Comparison of ENCODE assay signal across 11 cellular contexts in genomic region chr19:12667903-12668302, GRCh38. TPM values are rescaled to one million over a fixed set of nuclear protein-coding genes. Genes with fewer than 3 reads are reported as not detected.
A peak's percentile ranks its signal among the peaks of the same experiment; 100 is the strongest.
DNase-seq lines count a peak whose midpoint lies in the region; ATAC-seq and TF ChIP-seq lines count a peak whose summit lies in the region.
"Had no signal": no experiment of that assay in that cellular context is flagged by ENCODE, and none has a peak within 500 bp of the region (broad histone marks: within the 10 kb centered on the region; RNA-seq: fewer than 3 reads in every experiment).

No MANE protein-coding gene starts in this region.

- H3K27me3 Mint-ChIP-seq in natural killer cell treated with Interleukin-12 subunit alpha and Interleukin-12 subunit beta and Interleukin-15 and Interleukin-18, amount 100 ng/mL, for 72 hours: no peaks in the 10 kb centered on the region

- no peaks in the 10 kb centered on the region for H3K9me3 Mint-ChIP-seq in natural killer cell treated with Interleukin-12 subunit alpha and Interleukin-12 subunit beta and Interleukin-15 and Interleukin-18, amount 100 ng/mL, for 72 hours

- intact Hi-C loops in mammary epithelial cell (cut with micrococcal nuclease): loop anchor here (5.0 kb wide), 1 partner anchor 56 kb away; the partner anchor contains the start of genes ZNF490 and ZNF791

- H3K9me3 ChIP-seq in BLaER1 (no peaks in the 10 kb centered on the region), Karpas-422 (ENCODE audit: low read length) (no peaks in the 10 kb centered on the region), mammary epithelial cell (replicated peaks; ENCODE audit: insufficient read depth, low read length) (no peaks in the 10 kb centered on the region)
- H3K9me3 ChIP-seq: left lung had no signal

- dilution Hi-C loops in mammary epithelial cell (cut with HindIII; ENCODE audit: low sequenced_read_pairs): no loop called here

- H3K27me3 ChIP-seq in BLaER1: no peaks in the 10 kb centered on the region
- no peaks in the 10 kb centered on the region for H3K27me3 ChIP-seq in Karpas-422 (ENCODE audit: low read length)
- no peaks in the 10 kb centered on the region for H3K27me3 ChIP-seq in mammary epithelial cell (ENCODE audit: insufficient read depth, low read length)
- H3K27me3 ChIP-seq: left lung had no signal

- peaks cover 72% of the 10 kb centered on the region for H3K79me2 ChIP-seq in Karpas-422 (ENCODE audit: low read length)
- H3K79me2 ChIP-seq in mammary epithelial cell (ENCODE audit: insufficient read depth, low read length): peaks cover 50% of the 10 kb centered on the region

- no peak overlapping the region for H3K27ac ChIP-seq in BLaER1
- peak overlapping the region; percentile 29; the same call in 1 of the 2 replicates for H3K27ac ChIP-seq in Karpas-422 (ENCODE audit: low read length)
- H3K27ac ChIP-seq in mammary epithelial cell (ENCODE audit: insufficient read depth, low read depth, low read length): peak overlapping the region; percentile 96

- H3K4me1 ChIP-seq in BLaER1 (peaks cover 52% of the 10 kb centered on the region), Karpas-422 (ENCODE audit: low read length) (peaks cover 47% of the 10 kb centered on the region), mammary epithelial cell (ENCODE audit: insufficient read depth, low read length) (peaks cover 34% of the 10 kb centered on the region)

- peak overlapping the region; percentile 99 for H3K4me3 Mint-ChIP-seq in natural killer cell treated with Interleukin-12 subunit alpha and Interleukin-12 subunit beta and Interleukin-15 and Interleukin-18, amount 100 ng/mL, for 72 hours

- no peak overlapping the region for H2AFZ ChIP-seq in Karpas-422 (ENCODE audit: low read length)
- no peak overlapping the region for H2AFZ ChIP-seq in mammary epithelial cell (ENCODE audit: low read depth, low read length)

- H3K9ac ChIP-seq in BLaER1 (peak overlapping the region; percentile 94; the same call in 1 of the 2 replicates), Karpas-422 (ENCODE audit: low read length) (peak overlapping the region; percentile 93), mammary epithelial cell (ENCODE audit: insufficient read depth, low read length) (no peak overlapping the region)

- H3K4me3 ChIP-seq in BLaER1 (peak overlapping the region; percentile 90), Karpas-422 (ENCODE audit: low read length) (peak overlapping the region; percentile 85), mammary epithelial cell (replicated peaks in 1 of 3; ENCODE audit: insufficient read depth in 1 of 3, low read depth in 2 of 3, low read length in 3 of 3) (peak overlapping the region in 2 of 3 experiments; percentile 86 to 87)

- TF ChIP-seq CTCF in mammary epithelial cell (conservative IDR thresholded peaks at IDR 0.05 in 1 of 2, IDR thresholded peaks at IDR 0.05 in 1 of 2; ENCODE audit: extremely low read depth in 1 of 2, insufficient read depth in 1 of 2, low read depth in 1 of 2, low read length in 2 of 2) (no peak), GM10266 (IDR thresholded peaks at IDR 0.05; ENCODE audit: control insufficient read depth, insufficient read depth, low read depth, missing control alignments) (no peak)

- DNase-seq in Karpas-422: no peak
- DNase-seq in mammary epithelial cell: no peak
- DNase-seq in natural killer cell treated with Interleukin-12 subunit alpha and Interleukin-12 subunit beta and Interleukin-15 and Interleukin-18, amount 100 ng/mL, for 72 hours (ENCODE audit: low spot score): no peak
- no peak for DNase-seq in effector CD4-positive, alpha-beta T cell
- no peak for DNase-seq in GM10266 (ENCODE audit: extremely low spot score)
- no peak for DNase-seq in ecto neural progenitor cell (ENCODE audit: low spot score)
- DNase-seq: left lung; NCI-H446; stimulated activated CD4-positive, alpha-beta T cell treated with anti-CD3 and anti-CD28 coated beads, Interleukin-2, amount 100 ng/mL, for 48 hours had no signal

- H3K27ac Mint-ChIP-seq in natural killer cell treated with Interleukin-12 subunit alpha and Interleukin-12 subunit beta and Interleukin-15 and Interleukin-18, amount 100 ng/mL, for 72 hours: peak overlapping the region; percentile 100

- H3K4me2 ChIP-seq in BLaER1: peak overlapping the region; percentile 88
- peak overlapping the region; percentile 89 for H3K4me2 ChIP-seq in Karpas-422 (ENCODE audit: low read depth, low read length, poor library complexity, severe bottlenecking)
- peak overlapping the region; percentile 81 for H3K4me2 ChIP-seq in mammary epithelial cell (ENCODE audit: insufficient read depth, low read depth, low read length)

- ATAC-seq in natural killer cell treated with Interleukin-12 subunit alpha and Interleukin-12 subunit beta and Interleukin-15 and Interleukin-18, amount 100 ng/mL, for 72 hours: no peak
- ATAC-seq in GM21786 (IDR thresholded peaks at IDR 0.05; ENCODE audit: unreplicated experiment): no peak
- ATAC-seq: left lung had no signal

- H3K4me1 Mint-ChIP-seq in natural killer cell treated with Interleukin-12 subunit alpha and Interleukin-12 subunit beta and Interleukin-15 and Interleukin-18, amount 100 ng/mL, for 72 hours (ENCODE audit: low read depth in 2 of 2): peaks cover 41 to 46% of the 10 kb centered on the region in 2 donors

- CTCF ChIA-PET in mammary epithelial cell (lab: Charles Lee; ENCODE audit: low non-redundant PET): no interaction called here

- H4K20me1 ChIP-seq in BLaER1 (peaks cover 14% of the 10 kb centered on the region), Karpas-422 (ENCODE audit: insufficient read depth, low read depth, low read length) (no peaks in the 10 kb centered on the region), mammary epithelial cell (ENCODE audit: insufficient read depth, low read length) (no peaks in the 10 kb centered on the region)

- WGBS in mammary epithelial cell (ENCODE audit: low coverage, missing lambda C conversion rate): 42% methylated on average over 4 of the region's 4 CpGs

- BruUV-seq in mammary epithelial cell (replicated peaks; lab: Mats Ljungman, UMichigan): no TSS peak

- H3K9me2 ChIP-seq in Karpas-422 (replicated peaks; ENCODE audit: insufficient read depth, low read length): no peaks in the 10 kb centered on the region

- H3K36me3 ChIP-seq in BLaER1: peaks cover 34% of the 10 kb centered on the region
- peaks cover 21% of the 10 kb centered on the region for H3K36me3 ChIP-seq in Karpas-422 (ENCODE audit: insufficient read depth, low read length)
- no peaks in the 10 kb centered on the region for H3K36me3 ChIP-seq in mammary epithelial cell (ENCODE audit: insufficient read depth, low read length)

- in situ Hi-C loops in mammary epithelial cell (cut with MboI; ENCODE audit: low sequenced_read_pairs in 2 of 2): no loop called here

- H3K36me3 Mint-ChIP-seq in natural killer cell treated with Interleukin-12 subunit alpha and Interleukin-12 subunit beta and Interleukin-15 and Interleukin-18, amount 100 ng/mL, for 72 hours: peaks cover 7% of the 10 kb centered on the region

RNA-seq across cellular contexts. Expression of gene WDR83, which starts 1.3 kb away (rescaled TPM):
- 13.3 and 16.5 TPM in 2 replicates for total RNA-seq in Karpas-422 (2014; rRNA removed; shearing (Covaris generic); ENCODE audit: low replicate concordance)
- 1 to 10 TPM; 6.7 to 8.1 TPM for total RNA-seq in mammary epithelial cell
- 8.2 TPM for polyA plus RNA-seq in mammary epithelial cell
- 6.0 TPM for polyA minus RNA-seq in mammary epithelial cell
- total RNA-seq in natural killer cell treated with Interleukin-12 subunit alpha and Interleukin-12 subunit beta and Interleukin-15 and Interleukin-18, amount 100 ng/mL, for 72 hours: 10 to 100 TPM; 18.6 to 25.1 TPM

RNA-seq across cellular contexts. Expression of gene MAN2B1, which starts 1.4 kb away (rescaled TPM):
- 77.2 and 94.3 TPM in 2 replicates for total RNA-seq in Karpas-422 (2014; rRNA removed; shearing (Covaris generic); ENCODE audit: low replicate concordance)
- total RNA-seq in mammary epithelial cell: 10 to 100 TPM; 36.3 to 57.2 TPM
- polyA plus RNA-seq in mammary epithelial cell: 28.3 TPM
- polyA minus RNA-seq in mammary epithelial cell: 60.4 TPM
- 100 to 1,000 TPM; 135 to 199 TPM for total RNA-seq in natural killer cell treated with Interleukin-12 subunit alpha and Interleukin-12 subunit beta and Interleukin-15 and Interleukin-18, amount 100 ng/mL, for 72 hours

RNA-seq across cellular contexts. Expression of gene DHPS, which starts 13.8 kb away (rescaled TPM):
- 62.2 and 90.8 TPM in 2 replicates for total RNA-seq in Karpas-422 (2014; rRNA removed; shearing (Covaris generic); ENCODE audit: low replicate concordance)
- total RNA-seq in mammary epithelial cell: 10 to 100 TPM; 46.5 to 73.8 TPM
- polyA plus RNA-seq in mammary epithelial cell: 69.0 TPM
- 86.4 TPM for polyA minus RNA-seq in mammary epithelial cell
- total RNA-seq in natural killer cell treated with Interleukin-12 subunit alpha and Interleukin-12 subunit beta and Interleukin-15 and Interleukin-18, amount 100 ng/mL, for 72 hours: 100 to 1,000 TPM; 127 to 148 TPM

RNA-seq across cellular contexts. Expression of gene GNG14, which starts 19.9 kb away (rescaled TPM):
- not detected in 2 replicates for total RNA-seq in Karpas-422 (2014; rRNA removed; shearing (Covaris generic); ENCODE audit: low replicate concordance)
- total RNA-seq in mammary epithelial cell: not detected
- polyA plus RNA-seq in mammary epithelial cell: not detected
- polyA minus RNA-seq in mammary epithelial cell: not detected
- not detected for total RNA-seq in natural killer cell treated with Interleukin-12 subunit alpha and Interleukin-12 subunit beta and Interleukin-15 and Interleukin-18, amount 100 ng/mL, for 72 hours
- total RNA-seq: left lung had no signal

RNA-seq across cellular contexts. Expression of gene FBXW9, which starts 28.5 kb away (rescaled TPM):
- 2.1 and 12.8 TPM in 2 replicates for total RNA-seq in Karpas-422 (2014; rRNA removed; shearing (Covaris generic); ENCODE audit: low replicate concordance)
- 10 to 100 TPM; 13.7 to 14.8 TPM for total RNA-seq in mammary epithelial cell
- polyA plus RNA-seq in mammary epithelial cell: 14.4 TPM
- polyA minus RNA-seq in mammary epithelial cell: 6.5 TPM
- 10 to 100 TPM in 1 of 2 donors, 1 to 10 TPM in 1; 5.6 to 15.4 TPM for total RNA-seq in natural killer cell treated with Interleukin-12 subunit alpha and Interleukin-12 subunit beta and Interleukin-15 and Interleukin-18, amount 100 ng/mL, for 72 hours
